ENCODE assay signal across 8 cellular contexts in the genomic region with DNA sequence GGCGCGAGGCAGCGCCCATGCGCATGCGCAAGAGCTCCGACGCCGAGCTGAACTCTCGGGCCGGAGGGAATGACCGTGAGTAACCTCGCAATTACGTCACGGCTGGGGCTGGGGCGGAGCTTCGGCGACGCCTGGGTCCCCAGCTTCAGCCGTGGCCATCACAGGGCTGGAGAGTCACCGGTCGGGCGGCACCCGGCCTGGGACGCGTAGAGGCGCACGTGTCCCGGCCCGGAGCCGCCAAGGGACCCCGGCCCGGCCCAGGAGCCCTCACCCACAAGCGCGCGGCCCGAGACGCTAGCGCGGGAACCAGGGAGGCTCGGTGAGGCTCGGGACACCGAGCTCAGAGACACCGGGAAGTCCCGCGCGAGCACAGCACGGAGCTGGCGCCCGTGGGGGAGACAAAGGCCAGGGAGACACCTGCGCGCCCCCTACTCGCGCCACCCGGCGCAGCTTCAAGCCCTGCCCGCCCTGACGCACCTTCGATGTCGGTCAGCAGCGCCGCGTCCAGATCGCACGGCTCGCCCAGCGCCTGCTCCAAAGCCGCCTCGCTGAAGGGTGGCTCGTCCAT. TPM values are rescaled to one million over a fixed set of nuclear protein-coding genes. Genes with fewer than 3 reads are reported as not detected.
A peak's percentile ranks its signal among the peaks of the same experiment; 100 is the strongest.
DNase-seq lines count a peak whose midpoint lies in the region; ATAC-seq and TF ChIP-seq lines count a peak whose summit lies in the region.

No MANE protein-coding gene starts in this region.

- H3K9me3 ChIP-seq in PC-9 (ENCODE audit: insufficient read depth, low read depth) (no peaks in the 10 kb centered on the region), esophagus muscularis mucosa (no peaks in the 10 kb centered on the region), muscle layer of duodenum (ENCODE audit: control insufficient read depth in 1 of 2, low read length in 2 of 2) (no peaks in the 10 kb centered on the region)

- TF ChIP-seq POLR2A in esophagus muscularis mucosa (IDR thresholded peaks at IDR 0.05; ENCODE audit: low read depth): peak; percentile 92

- H3K4me1 ChIP-seq in PC-9 (replicated peaks; ENCODE audit: insufficient read depth): peaks cover 65% of the 10 kb centered on the region
- H3K4me1 ChIP-seq in esophagus muscularis mucosa: peaks cover 66 to 93% (median 91%) of the 10 kb centered on the region in 4 donors
- peaks cover 43 to 69% of the 10 kb centered on the region in 2 donors for H3K4me1 ChIP-seq in muscle layer of duodenum (ENCODE audit: control insufficient read depth in 1 of 2, insufficient read depth in 2 of 2, low read length in 2 of 2)

- H3K27me3 Mint-ChIP-seq in activated T-cell treated with anti-CD3 and anti-CD28 coated beads, Interleukin-2, amount 50 U/mL, for 72 hours (ENCODE audit: low read depth): no peaks in the 10 kb centered on the region

- H3K27ac Mint-ChIP-seq in activated T-cell treated with anti-CD3 and anti-CD28 coated beads, Interleukin-2, amount 50 U/mL, for 72 hours: peak overlapping the region; percentile 90

- peaks cover 54% of the 10 kb centered on the region for H3F3A ChIP-seq in PC-9 (ENCODE audit: insufficient read depth, low read depth)

- peak overlapping the region; percentile 95 to 97 for H3K4me3 Mint-ChIP-seq in activated T-cell treated with anti-CD3 and anti-CD28 coated beads, Interleukin-2, amount 50 U/mL, for 72 hours

- POLR2A ChIA-PET in PC-9 (lab: Charles Lee; ENCODE audit: unreplicated experiment): interaction anchor here (0.6 to 1.7 kb wide), 13 partner anchors 9 to 817 kb away, joined by 3 to 37 read pairs (median 4); no protein-coding TSS in a partner anchor

- H3K4me1 Mint-ChIP-seq in activated T-cell treated with anti-CD3 and anti-CD28 coated beads, Interleukin-2, amount 50 U/mL, for 72 hours (ENCODE audit: low read depth): peaks cover 81% of the 10 kb centered on the region

- CTCF ChIA-PET in PC-9 (lab: Charles Lee): interaction anchor here (0.6 kb wide), 1 partner anchor 325 kb away, joined by 9 read pairs; no protein-coding TSS in a partner anchor

- H3K36me3 ChIP-seq in PC-9 (ENCODE audit: low read depth) (peaks cover 23% of the 10 kb centered on the region; the same call in 1 of the 2 replicates), esophagus muscularis mucosa (no peaks in the 10 kb centered on the region), muscle layer of duodenum (ENCODE audit: control insufficient read depth in 1 of 2, insufficient read depth in 2 of 2, low read length in 2 of 2) (peaks cover 0 to 10% of the 10 kb centered on the region in 2 donors)

- no peak for TF ChIP-seq EP300 in esophagus muscularis mucosa (IDR thresholded peaks at IDR 0.05)

- H3K9me3 Mint-ChIP-seq in activated T-cell treated with anti-CD3 and anti-CD28 coated beads, Interleukin-2, amount 50 U/mL, for 72 hours: no peaks in the 10 kb centered on the region

- peak overlapping the region; percentile 61 for H3K4me3 ChIP-seq in PC-9
- H3K4me3 ChIP-seq in esophagus muscularis mucosa: peak overlapping the region; percentile 71 to 97 (median 87)
- peak overlapping the region; percentile 63 to 80 for H3K4me3 ChIP-seq in muscle layer of duodenum (ENCODE audit: low read depth in 1 of 2, low read length in 2 of 2)

- peaks cover 7 to 18% of the 10 kb centered on the region in 2 donors for H3K36me3 Mint-ChIP-seq in activated T-cell treated with anti-CD3 and anti-CD28 coated beads, Interleukin-2, amount 50 U/mL, for 72 hours (ENCODE audit: insufficient read depth in 2 of 2)

- no peak overlapping the region for H2AFZ ChIP-seq in PC-9

- WGBS in esophagus muscularis mucosa: 0% methylated on average over 22 of the region's 69 CpGs

- DNase-seq in DMS79 (lab: John Stamatoyannopoulos, UW) (peak; percentile 70), KG1 (lab: John Stamatoyannopoulos, UW) (peak; percentile 59), PC-9 (peak; percentile 88 to 99), esophagus muscularis mucosa (ENCODE audit: extremely low spot score) (peak; percentile 99)
- peak; percentile 98 to 100 for DNase-seq in activated T-cell treated with anti-CD3 and anti-CD28 coated beads, Interleukin-2, amount 50 U/mL, for 72 hours
- peak; percentile 93 to 94 for DNase-seq in stimulated activated CD8-positive, alpha-beta memory T cell treated with anti-CD3 and anti-CD28 coated beads, Interleukin-7, amount 100 ng/mL, for 1 hour (ENCODE audit: low read depth in 2 of 2)

- peaks cover 42% of the 10 kb centered on the region for H4K20me1 ChIP-seq in PC-9 (ENCODE audit: insufficient read depth)

- H3K27me3 ChIP-seq in PC-9 (ENCODE audit: insufficient read depth, low read depth): no peaks in the 10 kb centered on the region
- no peaks in the 10 kb centered on the region for H3K27me3 ChIP-seq in esophagus muscularis mucosa
- H3K27me3 ChIP-seq in muscle layer of duodenum (ENCODE audit: low read depth, low read length): no peaks in the 10 kb centered on the region

- no peaks in the 10 kb centered on the region for H3K9me2 ChIP-seq in PC-9 (ENCODE audit: insufficient read depth)

- H3K27ac ChIP-seq in PC-9: peak overlapping the region; percentile 99
- peak overlapping the region; percentile 95 to 100 (median 99) for H3K27ac ChIP-seq in esophagus muscularis mucosa (replicated peaks in 1 of 4)
- H3K27ac ChIP-seq in muscle layer of duodenum (ENCODE audit: low read length): peak overlapping the region; percentile 85

- ATAC-seq in GM21737 (IDR thresholded peaks at IDR 0.05; ENCODE audit: unreplicated experiment): peak; percentile 51
- ATAC-seq in activated T-cell treated with anti-CD3 and anti-CD28 coated beads, Interleukin-2, amount 50 U/mL, for 72 hours (replicated peaks in 1 of 2): peak; percentile 80 to 82

- peaks cover 66% of the 10 kb centered on the region for H3K79me2 ChIP-seq in PC-9 (ENCODE audit: low read depth)

- intact Hi-C loops in PC-9 (cut with micrococcal nuclease; ENCODE audit: unreplicated experiment): no loop called here
- intact Hi-C loops in esophagus muscularis mucosa (cut with DNase I): no loop called here

- no TSS peak for BruUV-seq in PC-9 (replicated peaks; lab: Mats Ljungman, UMichigan)

- H3K4me2 ChIP-seq in PC-9: peak overlapping the region; percentile 94

- TF ChIP-seq CTCF in PC-9 (conservative IDR thresholded peaks at IDR 0.05) (no peak; the same call in 1 of the 2 replicates), esophagus muscularis mucosa (IDR thresholded peaks at IDR 0.05) (no peak)

RNA-seq across cellular contexts. Expression of a gene that starts 0.5 kb away (rescaled TPM):
- 243 and 360 TPM in 2 replicates for total RNA-seq in PC-9 (2021)
- total RNA-seq in activated T-cell treated with anti-CD3 and anti-CD28 coated beads, Interleukin-2, amount 50 U/mL, for 72 hours: 100 to 1,000 TPM; 192 to 209 TPM
- 10 to 100 TPM; 28.1 to 62.6 (median 39.7) TPM for total RNA-seq in esophagus muscularis mucosa

Comparison
In these comparisons a context has a peak if more than half of its experiments do, and no peak if none do; other contexts are left out.
1. Peak in every context shown above with its lines: DNase-seq, ATAC-seq, H3K4me3 ChIP-seq and H3K27ac ChIP-seq.